Comparison of ENCODE assay signal across 20 cellular contexts in genomic region chr4:7285244-7286122, GRCh38.
A peak's percentile ranks its signal among the peaks of the same experiment; 100 is the strongest.
DNase-seq lines count a peak whose midpoint lies in the region; ATAC-seq lines count a peak whose summit lies in the region.
"Had no signal": no experiment of that assay in that cellular context is flagged by ENCODE, and none has a peak within 500 bp of the region (broad histone marks: within the 10 kb centered on the region; RNA-seq: fewer than 3 reads in every experiment).

No MANE protein-coding gene starts in this region.

- no peaks in the 10 kb centered on the region for H3K36me3 ChIP-seq in rectal smooth muscle tissue (ENCODE audit: control insufficient read depth, insufficient read depth, low read length)
- H3K36me3 ChIP-seq: heart right ventricle had no signal

- H3K27me3 ChIP-seq in layer of hippocampus (ENCODE audit: control insufficient read depth, insufficient read depth, low read length) (no peaks in the 10 kb centered on the region), rectal smooth muscle tissue (ENCODE audit: control insufficient read depth, insufficient read depth, low read length) (no peaks in the 10 kb centered on the region)

- H3K4me3 ChIP-seq in rectal smooth muscle tissue (ENCODE audit: low read length), result no peak overlapping the region
- H3K4me3 ChIP-seq: heart right ventricle had no signal

- peaks cover 11% of the 10 kb centered on the region for H3K4me1 ChIP-seq in rectal smooth muscle tissue (ENCODE audit: control insufficient read depth, insufficient read depth, low read length)

- H3K9ac ChIP-seq in rectal smooth muscle tissue (ENCODE audit: low read length), result no peak overlapping the region
- H3K9ac ChIP-seq: SK-N-SH had no signal

- ATAC-seq in HG03175 (IDR thresholded peaks at IDR 0.05; ENCODE audit: unreplicated experiment) (no peak), sciatic nerve (no peak)
- ATAC-seq: effector memory CD8-positive, alpha-beta T cell; heart right ventricle; naive thymus-derived CD4-positive, alpha-beta T cell had no signal

- peak overlapping the region; percentile 55 for H3K27ac ChIP-seq in layer of hippocampus (ENCODE audit: low read depth, low read length)
- H3K27ac ChIP-seq in rectal smooth muscle tissue (ENCODE audit: low read depth, low read length), result peak overlapping the region; percentile 57
- H3K27ac ChIP-seq: heart right ventricle had no signal

- DNase-seq in CMK (ENCODE audit: low read depth), result peak; percentile 3
- peak; percentile 74 for DNase-seq in NCI-H1694 treated with DMSO at 0.1 percent for 48 hours (lab: John Stamatoyannopoulos, UW)
- no peak for DNase-seq in cerebellum (ENCODE audit: low spot score)
- DNase-seq in sciatic nerve (ENCODE audit: low spot score), result no peak
- no peak for DNase-seq in cerebellar cortex (ENCODE audit: low spot score)
- DNase-seq: activated CD4-positive, alpha-beta memory T cell treated with anti-CD3 and anti-CD28 coated beads, Interleukin-2, amount 10 ng/mL, durations not matched to agents 7 days and 5 days; activated CD4-positive, CD25-positive, alpha-beta regulatory T cell; activated naive CD4-positive, alpha-beta T cell treated with anti-CD3 and anti-CD28 coated beads for 36 hours; activated T-cell treated with anti-CD3 and anti-CD28 coated beads, Interleukin-2, amount 50 U/mL, for 24 hours; effector memory CD8-positive, alpha-beta T cell; H7; heart right ventricle; naive thymus-derived CD4-positive, alpha-beta T cell; NCI-H1105 treated with DMSO at 0.1 percent for 48 hours; NK-92 treated with Interleukin-12 subunit alpha and Interleukin-12 subunit beta, amount 100 ng/mL, for 24 hours; SK-N-SH; T-helper 9 cell had no signal

- intact Hi-C loops in sciatic nerve (cut with DNase I), result no loop called here

Comparison
In these comparisons a context has a peak if more than half of its experiments do, and no peak if none do; other contexts are left out.
1. DNase-seq: peak in CMK (single experiment) and NCI-H1694 treated with DMSO at 0.1 percent for 48 hours (single experiment); none in cerebellum (single experiment), sciatic nerve (single experiment) and cerebellar cortex (single experiment).